9 cellular contexts compared by ENCODE assay signal in genomic region chr20:57400821-57401564, GRCh38. TPM values are rescaled to one million over a fixed set of nuclear protein-coding genes. Genes with fewer than 3 reads are reported as not detected.
DNase-seq lines count a peak whose midpoint lies in the region; ATAC-seq and TF ChIP-seq lines count a peak whose summit lies in the region.
"Had no signal": no experiment of that assay in that cellular context is flagged by ENCODE, and none has a peak within 500 bp of the region (broad histone marks: within the 10 kb centered on the region; RNA-seq: fewer than 3 reads in every experiment).

No MANE protein-coding gene starts in this region.

- H3K4me1 ChIP-seq in skeletal muscle tissue (ENCODE audit: control insufficient read depth in 3 of 3, insufficient read depth in 3 of 3, low read length in 3 of 3): peaks cover 61 to 98% (median 94%) of the 10 kb centered on the region in 3 donors

- no peaks in the 10 kb centered on the region for H3K9me3 Mint-ChIP-seq in activated CD8-positive, alpha-beta memory T cell treated with anti-CD3 and anti-CD28 coated beads, Interleukin-2, amount 10 ng/mL, durations not matched to agents 7 days and 5 days (ENCODE audit: low read depth)
- H3K9me3 Mint-ChIP-seq in chondrocyte (ENCODE audit: low read depth): no peaks in the 10 kb centered on the region
- no peaks in the 10 kb centered on the region for H3K9me3 Mint-ChIP-seq in activated T-cell treated with anti-CD3 and anti-CD28 coated beads, Interleukin-2, amount 50 U/mL, for 4 hours

- peak overlapping the region; percentile 32 to 98 (median 70) for H3K9ac ChIP-seq in skeletal muscle tissue (ENCODE audit: low read depth in 1 of 3, low read length in 3 of 3)

- no peak for ATAC-seq in activated CD8-positive, alpha-beta memory T cell treated with anti-CD3 and anti-CD28 coated beads, Interleukin-2, amount 10 ng/mL, durations not matched to agents 7 days and 5 days
- peak; percentile 23 for ATAC-seq in HG03460 (IDR thresholded peaks at IDR 0.05; ENCODE audit: unreplicated experiment)
- no peak for ATAC-seq in activated T-cell treated with anti-CD3 and anti-CD28 coated beads, Interleukin-2, amount 50 U/mL, for 4 hours
- ATAC-seq in HG03439 (IDR thresholded peaks at IDR 0.05; ENCODE audit: unreplicated experiment): no peak
- ATAC-seq: SK-N-SH treated with all-trans-retinoic acid at 6 μM for 48 hours had no signal

- no peak for TF ChIP-seq CTCF in chondrocyte (IDR thresholded peaks at IDR 0.05)

- peaks cover 68% of the 10 kb centered on the region for H3K4me1 Mint-ChIP-seq in activated CD8-positive, alpha-beta memory T cell treated with anti-CD3 and anti-CD28 coated beads, Interleukin-2, amount 10 ng/mL, durations not matched to agents 7 days and 5 days
- H3K4me1 Mint-ChIP-seq in chondrocyte (ENCODE audit: low read depth): peaks cover 22% of the 10 kb centered on the region
- peaks cover 75% of the 10 kb centered on the region for H3K4me1 Mint-ChIP-seq in activated T-cell treated with anti-CD3 and anti-CD28 coated beads, Interleukin-2, amount 50 U/mL, for 4 hours (ENCODE audit: low read depth)

- no peak overlapping the region for H3K4me3 Mint-ChIP-seq in activated CD8-positive, alpha-beta memory T cell treated with anti-CD3 and anti-CD28 coated beads, Interleukin-2, amount 10 ng/mL, durations not matched to agents 7 days and 5 days
- no peak overlapping the region for H3K4me3 Mint-ChIP-seq in chondrocyte (ENCODE audit: unreplicated experiment)
- no peak overlapping the region for H3K4me3 Mint-ChIP-seq in activated T-cell treated with anti-CD3 and anti-CD28 coated beads, Interleukin-2, amount 50 U/mL, for 4 hours

- peaks cover 49% of the 10 kb centered on the region for H3K36me3 Mint-ChIP-seq in activated CD8-positive, alpha-beta memory T cell treated with anti-CD3 and anti-CD28 coated beads, Interleukin-2, amount 10 ng/mL, durations not matched to agents 7 days and 5 days
- H3K36me3 Mint-ChIP-seq in chondrocyte (ENCODE audit: low read depth): no peaks in the 10 kb centered on the region
- H3K36me3 Mint-ChIP-seq in activated T-cell treated with anti-CD3 and anti-CD28 coated beads, Interleukin-2, amount 50 U/mL, for 4 hours (ENCODE audit: insufficient read depth): peaks cover 29% of the 10 kb centered on the region

- CTCF ChIA-PET in activated CD8-positive, alpha-beta memory T cell treated with anti-CD3 and anti-CD28 coated beads, Interleukin-2, amount 10 ng/mL, durations not matched to agents 7 days and 5 days (lab: Charles Lee): interaction anchor here (0.9 to 1.5 kb wide), 3 partner anchors 8 to 23 kb away, joined by 3 to 5 read pairs (median 3); no protein-coding TSS in a partner anchor

- H3K27me3 ChIP-seq in skeletal muscle tissue (ENCODE audit: control insufficient read depth in 3 of 3, insufficient read depth in 3 of 3, low read length in 3 of 3): no peaks in the 10 kb centered on the region

- no peaks in the 10 kb centered on the region for H3K9me3 ChIP-seq in skeletal muscle tissue (ENCODE audit: control insufficient read depth in 3 of 3, low read length in 3 of 3)

- H3K27ac ChIP-seq in skeletal muscle tissue (ENCODE audit: low read depth, low read length): peak overlapping the region; percentile 90

- H3K27ac Mint-ChIP-seq in activated CD8-positive, alpha-beta memory T cell treated with anti-CD3 and anti-CD28 coated beads, Interleukin-2, amount 10 ng/mL, durations not matched to agents 7 days and 5 days: peak overlapping the region; percentile 28
- H3K27ac Mint-ChIP-seq in chondrocyte (ENCODE audit: unreplicated experiment): no peak overlapping the region

- H3K36me3 ChIP-seq in skeletal muscle tissue (ENCODE audit: control insufficient read depth in 3 of 3, insufficient read depth in 3 of 3, low read length in 3 of 3): peaks cover 46 to 53% (median 50%) of the 10 kb centered on the region in 3 donors

- H3K27me3 Mint-ChIP-seq in activated CD8-positive, alpha-beta memory T cell treated with anti-CD3 and anti-CD28 coated beads, Interleukin-2, amount 10 ng/mL, durations not matched to agents 7 days and 5 days: no peaks in the 10 kb centered on the region
- H3K27me3 Mint-ChIP-seq in chondrocyte (ENCODE audit: low read depth): no peaks in the 10 kb centered on the region
- H3K27me3 Mint-ChIP-seq in activated T-cell treated with anti-CD3 and anti-CD28 coated beads, Interleukin-2, amount 50 U/mL, for 4 hours (ENCODE audit: low read depth): no peaks in the 10 kb centered on the region

- H3K4me3 ChIP-seq in skeletal muscle tissue (ENCODE audit: low read length in 3 of 3): peak overlapping the region; percentile 6 to 45 (median 7)

- DNase-seq in activated CD8-positive, alpha-beta memory T cell treated with anti-CD3 and anti-CD28 coated beads, Interleukin-2, amount 10 ng/mL, durations not matched to agents 7 days and 5 days: no peak
- DNase-seq in activated CD8-positive, alpha-beta memory T cell treated with anti-CD3 and anti-CD28 coated beads for 24 hours: no peak
- DNase-seq in chondrocyte (ENCODE audit: low spot score) (peak; percentile 72), COR-L47 (lab: John Stamatoyannopoulos, UW) (no peak)
- DNase-seq in activated T-cell treated with anti-CD3 and anti-CD28 coated beads, Interleukin-2, amount 50 U/mL, for 4 hours: no peak

RNA-seq across cellular contexts. Expression of gene RBM38, which starts 9.8 kb away (rescaled TPM):
- total RNA-seq in activated CD8-positive, alpha-beta memory T cell treated with anti-CD3 and anti-CD28 coated beads, Interleukin-2, amount 10 ng/mL, durations not matched to agents 7 days and 5 days: 10 to 100 TPM; 74.8 to 91.9 TPM
- total RNA-seq in chondrocyte: 10.8 to 12.0 TPM (median 11.2 TPM) in 3 replicates
- total RNA-seq in skeletal muscle tissue: 60.0 TPM
- 100 to 1,000 TPM; 123 to 172 (median 129) TPM for total RNA-seq in activated T-cell treated with anti-CD3 and anti-CD28 coated beads, Interleukin-2, amount 50 U/mL, for 4 hours

RNA-seq across cellular contexts. Expression of gene RAE1, which starts 49.9 kb away (rescaled TPM):
- 10 to 100 TPM; 31.4 to 37.5 TPM for total RNA-seq in activated CD8-positive, alpha-beta memory T cell treated with anti-CD3 and anti-CD28 coated beads, Interleukin-2, amount 10 ng/mL, durations not matched to agents 7 days and 5 days
- total RNA-seq in chondrocyte (17.6 to 22.3 TPM (median 19.0 TPM) in 3 replicates), skeletal muscle tissue (18.3 TPM)
- total RNA-seq in activated T-cell treated with anti-CD3 and anti-CD28 coated beads, Interleukin-2, amount 50 U/mL, for 4 hours: 10 to 100 TPM; 64.7 to 73.8 (median 68.5) TPM
